Comparison of ENCODE assay signal across 13 cellular contexts in genomic region chr16:68719993-68720489, GRCh38. TPM values are rescaled to one million over a fixed set of nuclear protein-coding genes. Genes with fewer than 3 reads are reported as not detected.
A peak's percentile ranks its signal among the peaks of the same experiment; 100 is the strongest.
DNase-seq lines count a peak whose midpoint lies in the region; ATAC-seq and TF ChIP-seq lines count a peak whose summit lies in the region.
"Had no signal": no experiment of that assay in that cellular context is flagged by ENCODE, and none has a peak within 500 bp of the region (broad histone marks: within the 10 kb centered on the region; RNA-seq: fewer than 3 reads in every experiment).

No MANE protein-coding gene starts in this region.

- ATAC-seq in GM18520 (IDR thresholded peaks at IDR 0.05; ENCODE audit: unreplicated experiment) (peak; percentile 94), GM21619 (IDR thresholded peaks at IDR 0.05; ENCODE audit: unreplicated experiment) (peak; percentile 86), HG03378 (IDR thresholded peaks at IDR 0.05; ENCODE audit: unreplicated experiment) (peak; percentile 87)
- ATAC-seq: mucosa of descending colon, Panc1 had no signal

- 77 to 88% (median 83%) methylated on average over 2 of the region's 2 CpGs for WGBS in adrenal gland, 4 donors

- H3K36me3 ChIP-seq in GM06990 (ENCODE audit: control insufficient read depth, insufficient read depth, low read length) (no peaks in the 10 kb centered on the region), adrenal gland (replicated peaks in 1 of 2) (no peaks in the 10 kb centered on the region)

- no peaks in the 10 kb centered on the region for H3K9me3 ChIP-seq in adrenal gland (replicated peaks in 1 of 3)
- H3K9me3 ChIP-seq: mucosa of descending colon had no signal

- no peaks in the 10 kb centered on the region for H3K27me3 ChIP-seq in GM06990 (replicated peaks; ENCODE audit: control insufficient read depth, insufficient read depth, low read length)
- no peaks in the 10 kb centered on the region for H3K27me3 ChIP-seq in adrenal gland

- no peak overlapping the region for H3K4me3 ChIP-seq in GM06990 (replicated peaks; ENCODE audit: low read depth, low read length)
- no peak overlapping the region for H3K4me3 ChIP-seq in adrenal gland
- H3K4me3 ChIP-seq: mucosa of descending colon had no signal

- TF ChIP-seq CTCF in GM06990 (IDR thresholded peaks at IDR 0.05; ENCODE audit: insufficient read depth, low read length, poor library complexity, severe bottlenecking) (no peak), adrenal gland (IDR thresholded peaks at IDR 0.05) (no peak)

- DNase-seq in GM06990 (ENCODE audit: extremely low read depth, insufficient read length) (peak; percentile 62), foreskin melanocyte (no peak), adrenal gland (no peak)
- DNase-seq in stimulated activated naive CD4-positive, alpha-beta T cell treated with Interleukin-2 at 50 U/mL for 16 hours (lab: John Stamatoyannopoulos, UW), result no peak
- no peak for DNase-seq in activated CD8-positive, alpha-beta memory T cell treated with anti-CD3 and anti-CD28 coated beads, Interleukin-2, amount 50 U/mL, for 48 hours
- DNase-seq: effector CD8-positive, alpha-beta T cell; mucosa of descending colon; NCI-H1417 treated with DMSO at 0.1 percent for 48 hours had no signal

- intact Hi-C loops in adrenal gland (cut with DNase I), result no loop called here

- no peak overlapping the region for H3K27ac ChIP-seq in adrenal gland
- H3K27ac ChIP-seq: C4-2B had no signal

- no peaks in the 10 kb centered on the region for H3K4me1 ChIP-seq in adrenal gland (replicated peaks in 1 of 2)

- TF ChIP-seq POLR2A in adrenal gland (IDR thresholded peaks at IDR 0.05), result no peak

RNA-seq across cellular contexts. Expression of gene CDH1, which starts 17.1 kb away (rescaled TPM):
- total RNA-seq in adrenal gland, result 1 to 10 TPM in 2 of 8 donors, under 1 TPM in 3, not detected in 3; 0.11 to 1.2 (median 0.88) TPM
- polyA plus RNA-seq in adrenal gland, result under 1 TPM; 0.24 to 0.40 (median 0.27) TPM
